In genomic region chr2:219160186-219161017, GRCh38 we compare ENCODE assay signal across 7 cellular contexts. TPM values are rescaled to one million over a fixed set of nuclear protein-coding genes. Genes with fewer than 3 reads are reported as not detected.
A peak's percentile ranks its signal among the peaks of the same experiment; 100 is the strongest.
DNase-seq lines count a peak whose midpoint lies in the region; ATAC-seq, FAIRE-seq and TF ChIP-seq lines count a peak whose summit lies in the region.

TSS of gene NHEJ1 (minus strand) at chr2:219160815. CDS start at chr2:219158362, 2,453 bp downstream.

- no peaks in the 10 kb centered on the region for H3K9me3 ChIP-seq in astrocyte (ENCODE audit: insufficient read depth, low read depth, low read length)

- H3K79me2 ChIP-seq in astrocyte (ENCODE audit: insufficient read depth, low read length), result no peaks in the 10 kb centered on the region

- no peaks in the 10 kb centered on the region for H3K27me3 ChIP-seq in astrocyte (ENCODE audit: insufficient read depth, low read length)

- H3K27ac Mint-ChIP-seq in astrocyte (ENCODE audit: unreplicated experiment), result peak within 1 kb of the TSS; percentile 85

- H3K4me3 ChIP-seq in astrocyte (ENCODE audit: insufficient read depth, low read depth, low read length) (peak within 1 kb of the TSS; percentile 76), retinal pigment epithelial cell (ENCODE audit: low read length) (peak within 1 kb of the TSS; percentile 72)

- no peaks in the 10 kb centered on the region for H3K9me3 Mint-ChIP-seq in astrocyte (ENCODE audit: unreplicated experiment)

- peak within 1 kb of the TSS; percentile 82 for H3K9ac ChIP-seq in astrocyte (ENCODE audit: low read length)

- peak within 1 kb of the TSS; percentile 90 for H2AFZ ChIP-seq in astrocyte (ENCODE audit: low read depth, low read length)

- H3K36me3 ChIP-seq in astrocyte (ENCODE audit: insufficient read depth, low read length), result peaks cover 4% of the 10 kb centered on the region

- peaks cover 18% of the 10 kb centered on the region for H3K27me3 Mint-ChIP-seq in astrocyte (ENCODE audit: low read depth, unreplicated experiment)

- intact Hi-C loops in T-helper 2 cell treated with Interferon-gamma antibody and Interleukin-4, amounts not matched to agents 100 ng/mL and 5 ng/mL, for 36 hours (cut with micrococcal nuclease), result loop anchor here (1.0 to 2.0 kb wide), 12 partner anchors 11 to 382 kb away; partner anchors contain the start of genes ABCB6, ANKZF1, ATG9A and CHPF

- peak within 1 kb of the TSS; percentile 98 for H3K4me2 ChIP-seq in astrocyte (ENCODE audit: low read length)

- peak within 1 kb of the TSS; percentile 87 for H3K27ac ChIP-seq in astrocyte (ENCODE audit: low read depth, low read length)

- FAIRE-seq in astrocyte (lab: Jason Lieb, UNC), result peak; percentile 39

- DNase-seq in NCI-H1694 treated with DMSO at 0.1 percent for 48 hours (lab: John Stamatoyannopoulos, UW), result peak; percentile 85
- peak; percentile 83 for DNase-seq in astrocyte (ENCODE audit: low read depth)
- DNase-seq in hepatic stellate cell (ENCODE audit: low spot score), result peak; percentile 96
- DNase-seq in retinal pigment epithelial cell (ENCODE audit: low read depth), result peak; percentile 64

- H3K4me1 ChIP-seq in astrocyte (ENCODE audit: insufficient read depth, low read length), result peaks cover 4% of the 10 kb centered on the region

- peak; percentile 78 for TF ChIP-seq CTCF in astrocyte (IDR thresholded peaks at IDR 0.05; ENCODE audit: insufficient read depth, low read depth, low read length)
- peak; percentile 98 for TF ChIP-seq CTCF in retinal pigment epithelial cell (conservative IDR thresholded peaks at IDR 0.05; ENCODE audit: low read depth, low read length)

- H3K36me3 Mint-ChIP-seq in astrocyte (ENCODE audit: low read depth, unreplicated experiment), result peaks cover 11% of the 10 kb centered on the region

- peak within 1 kb of the TSS; percentile 86 for H3K4me3 Mint-ChIP-seq in astrocyte (ENCODE audit: unreplicated experiment)

- peak; percentile 86 for ATAC-seq in GM18498 (IDR thresholded peaks at IDR 0.05; ENCODE audit: unreplicated experiment)
- ATAC-seq in HG02885 (IDR thresholded peaks at IDR 0.05; ENCODE audit: poor library complexity, unreplicated experiment), result peak; percentile 86

- peaks cover 18% of the 10 kb centered on the region for H3K4me1 Mint-ChIP-seq in astrocyte (ENCODE audit: low read depth, unreplicated experiment)

- H4K20me1 ChIP-seq in astrocyte (ENCODE audit: insufficient read depth, low read length), result no peaks in the 10 kb centered on the region

RNA-seq across cellular contexts. Expression of gene NHEJ1, which starts in this region (rescaled TPM):
- 18.8 and 20.0 TPM in 2 replicates for total RNA-seq in T-helper 2 cell treated with Interferon-gamma antibody and Interleukin-4, amounts not matched to agents 100 ng/mL and 5 ng/mL, for 36 hours
- 10.8 and 11.4 TPM in 2 replicates for total RNA-seq in astrocyte

Comparison
In these comparisons a context has a peak if more than half of its experiments do, and no peak if none do; other contexts are left out.
1. Peak in every context shown above with its lines: DNase-seq, ATAC-seq, H3K4me3 ChIP-seq and H3K27ac ChIP-seq.